ENCODE assay signal across 25 cellular contexts in genomic region chr5:165201364-165202143, GRCh38.
DNase-seq lines count a peak whose midpoint lies in the region; ATAC-seq, FAIRE-seq and TF ChIP-seq lines count a peak whose summit lies in the region.
"Had no signal": no experiment of that assay in that cellular context is flagged by ENCODE, and none has a peak within 500 bp of the region (broad histone marks: within the 10 kb centered on the region; RNA-seq: fewer than 3 reads in every experiment).

No MANE protein-coding gene starts in this region.

- H3K4me3 ChIP-seq in epithelial cell of esophagus (ENCODE audit: low read length), result no peak overlapping the region
- H3K4me3 ChIP-seq: body of pancreas, K562, psoas muscle, tibial artery had no signal

- no peak for ATAC-seq in HG03565 (IDR thresholded peaks at IDR 0.05; ENCODE audit: unreplicated experiment)
- ATAC-seq: body of pancreas, K562, natural killer cell, psoas muscle had no signal

- FAIRE-seq in urothelium cell line (lab: Jason Lieb, UNC), result no peak
- FAIRE-seq: H1, K562 had no signal

- no peak for TF ChIP-seq CTCF in epithelial cell of esophagus (IDR thresholded peaks at IDR 0.05; ENCODE audit: insufficient read depth, low read depth, low read length, missing control alignments)

- DNase-seq in NOMO-1 treated with DMSO at 0.1 percent for 48 hours (lab: John Stamatoyannopoulos, UW; ENCODE audit: unreplicated experiment) (peak; percentile 39), NOMO-1 treated with dmso at 0.1 percent for 144 hours (lab: John Stamatoyannopoulos, UW; ENCODE audit: unreplicated experiment) (no peak), OCI-M1 (lab: John Stamatoyannopoulos, UW) (peak; percentile 90), epithelial cell of esophagus (ENCODE audit: low read depth) (peak; percentile 10), urothelium cell line (ENCODE audit: low spot score) (peak; percentile 2), NCI-H82 treated with DMSO at 0.1 percent for 48 hours (lab: John Stamatoyannopoulos, UW; ENCODE audit: unreplicated experiment) (no peak), activated gamma-delta T cell treated with Interleukin-2 at 50 U/mL for 16 hours (no peak)
- DNase-seq: 8988T; activated CD4-positive, alpha-beta T cell treated with anti-CD3 and anti-CD28 coated beads, Interleukin-2, amount 50 U/mL, for 1 hour; activated naive CD4-positive, alpha-beta T cell treated with anti-CD3 and anti-CD28 coated beads, Interleukin-2, amount 10 ng/mL, durations not matched to agents 7 days and 5 days; activated T-cell treated with anti-CD3 and anti-CD28 coated beads, Interleukin-2, amount 50 U/mL, for 1 hour; body of pancreas; CD4-positive, alpha-beta T cell; dermis blood vessel endothelial cell; DMS79; islet precursor cell; natural killer cell; NCI-H1694; NCI-H345; psoas muscle; T-helper 9 cell; tibial artery had no signal

Comparison
In these comparisons a context has a peak if more than half of its experiments do, and no peak if none do; other contexts are left out.
1. DNase-seq: peak in NOMO-1 treated with DMSO at 0.1 percent for 48 hours (single experiment), OCI-M1 (single experiment), epithelial cell of esophagus (single experiment) and urothelium cell line (single experiment); none in NOMO-1 treated with dmso at 0.1 percent for 144 hours (single experiment), NCI-H82 treated with DMSO at 0.1 percent for 48 hours (single experiment) and activated gamma-delta T cell treated with Interleukin-2 at 50 U/mL for 16 hours (single experiment).